ENCODE assay signal across 25 cellular contexts in the genomic region with DNA sequence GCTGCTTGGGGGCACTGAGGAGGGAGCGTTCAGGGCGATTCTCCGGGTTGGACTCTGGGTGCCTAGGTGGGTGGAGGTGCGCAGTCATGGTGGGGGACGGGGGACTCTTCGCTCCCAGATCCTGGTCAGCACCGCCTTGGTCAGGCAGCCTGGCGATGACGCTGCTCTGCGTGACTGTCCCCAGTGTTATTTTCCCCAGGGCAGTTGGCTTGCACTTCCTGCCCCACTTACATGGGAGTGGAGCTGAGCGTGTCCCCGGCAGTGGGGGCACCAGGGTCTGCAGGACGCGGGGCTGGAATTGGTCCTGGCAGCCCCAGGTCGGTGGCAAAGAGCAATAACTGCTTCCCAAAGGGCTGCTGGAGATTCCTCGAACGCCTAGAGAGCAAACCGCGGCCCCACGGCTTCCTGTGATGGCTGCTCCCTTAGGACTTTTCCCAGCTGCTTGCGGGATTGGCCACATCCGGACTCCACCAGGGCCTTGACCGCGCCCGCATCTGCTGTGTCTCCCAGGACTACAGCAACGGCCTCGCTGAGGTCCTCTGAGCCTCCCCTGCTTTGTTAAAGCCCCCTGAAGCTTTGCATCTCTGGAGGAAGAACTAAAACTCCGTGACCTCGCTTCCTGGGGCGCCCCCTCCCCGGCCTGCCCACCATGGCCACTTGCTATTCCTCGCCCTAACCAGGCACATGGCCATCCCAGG. TPM values are rescaled to one million over a fixed set of nuclear protein-coding genes. Genes with fewer than 3 reads are reported as not detected.
DNase-seq lines count a peak whose midpoint lies in the region; TF ChIP-seq lines count a peak whose summit lies in the region.
"Had no signal": no experiment of that assay in that cellular context is flagged by ENCODE, and none has a peak within 500 bp of the region (broad histone marks: within the 10 kb centered on the region; RNA-seq: fewer than 3 reads in every experiment).

No MANE protein-coding gene starts in this region.

- peak; percentile 21 for DNase-seq in M059J (ENCODE audit: low read depth)
- DNase-seq in fibroblast of mammary gland (ENCODE audit: low read depth): peak; percentile 53
- peak; percentile 85 to 89 for DNase-seq in trophoblast cell
- DNase-seq in activated T-cell treated with anti-CD3 and anti-CD28 coated beads, Interleukin-2, amount 50 U/mL, for 1 hour: no peak
- no peak for DNase-seq in AML-193 (lab: John Stamatoyannopoulos, UW)
- DNase-seq in BE2C: no peak
- DNase-seq in OCI-M2 (lab: John Stamatoyannopoulos, UW; ENCODE audit: unreplicated experiment): no peak
- DNase-seq: activated CD4-positive, alpha-beta T cell treated with anti-CD3 and anti-CD28 coated beads for 4 hours; activated gamma-delta T cell treated with Interleukin-2 at 50 U/mL for 16 hours; caudate nucleus; CD4-positive, alpha-beta T cell; DMS53; KBM-7; left ventricle myocardium inferior; NCI-H2081 treated with DMSO at 0.1 percent for 48 hours; NCI-H524; right lobe of liver; stimulated activated CD4-positive, alpha-beta T cell treated with anti-CD3 and anti-CD28 coated beads, Interleukin-2, amount 100 ng/mL, for 24 hours; stimulated activated naive CD8-positive, alpha-beta T cell treated with anti-CD3 and anti-CD28 coated beads, Interleukin-15, amount 100 ng/mL, for 72 hours had no signal

- no peaks in the 10 kb centered on the region for H3K9me3 ChIP-seq in BLaER1
- H3K9me3 ChIP-seq in trophoblast cell (ENCODE audit: insufficient read depth, low read depth, low read length): no peaks in the 10 kb centered on the region
- H3K9me3 ChIP-seq in BE2C: no peaks in the 10 kb centered on the region
- H3K9me3 ChIP-seq: A549, adrenal gland, left ventricle myocardium inferior, right lobe of liver had no signal

- no peak overlapping the region for H3K4ac ChIP-seq in trophoblast cell (ENCODE audit: low read depth, low read length)

- H3K18ac ChIP-seq in trophoblast cell (ENCODE audit: low read length): peak overlapping the region; percentile 32

- peak overlapping the region; percentile 28 for H3K14ac ChIP-seq in trophoblast cell (ENCODE audit: low read length)

- peak overlapping the region; percentile 48 for H2AFZ ChIP-seq in trophoblast cell (ENCODE audit: insufficient read depth, low read length, poor library complexity)

- no peak overlapping the region for H4K12ac ChIP-seq in trophoblast cell (ENCODE audit: low read depth, low read length)

- 0 out of 2 replicates have a peak overlapping the region, but pooled peaks have one; percentile 11 for H3K4me3 ChIP-seq in BLaER1
- H3K4me3 ChIP-seq in fibroblast of mammary gland (ENCODE audit: control insufficient read depth, low read depth, low read length): no peak overlapping the region
- no peak overlapping the region for H3K4me3 ChIP-seq in trophoblast cell (ENCODE audit: low read depth, low read length)
- H3K4me3 ChIP-seq in BE2C (ENCODE audit: low read depth, low read length): no peak overlapping the region
- H3K4me3 ChIP-seq: A549, adrenal gland, dorsolateral prefrontal cortex, left ventricle myocardium inferior, right lobe of liver had no signal

- WGBS in trophoblast cell (ENCODE audit: extremely low coverage, insufficient coverage, insufficient read length): no CpG with 5 or more reads among the region's 32 CpGs

- peak overlapping the region; percentile 79 for H4K91ac ChIP-seq in trophoblast cell (ENCODE audit: low read depth, low read length)

- no peak overlapping the region for H3K27ac ChIP-seq in BLaER1
- no peak overlapping the region for H3K27ac ChIP-seq in trophoblast cell (ENCODE audit: low read depth, low read length)
- H3K27ac ChIP-seq: A549, adrenal gland, dorsolateral prefrontal cortex, left ventricle myocardium inferior, right lobe of liver had no signal

- H3K4me2 ChIP-seq in BLaER1 (peak overlapping the region; percentile 88), trophoblast cell (ENCODE audit: low read length) (no peak overlapping the region)
- H3K4me2 ChIP-seq: A549 had no signal

- H3K27me3 ChIP-seq in BLaER1: peaks cover 72% of the 10 kb centered on the region
- no peaks in the 10 kb centered on the region for H3K27me3 ChIP-seq in trophoblast cell (ENCODE audit: insufficient read depth, low read length)
- no peaks in the 10 kb centered on the region for H3K27me3 ChIP-seq in BE2C
- H3K27me3 ChIP-seq: adrenal gland, dorsolateral prefrontal cortex, right lobe of liver had no signal

- H2BK5ac ChIP-seq in trophoblast cell (ENCODE audit: low read depth, low read length, poor library complexity): peak overlapping the region; percentile 38

- peaks cover 42% of the 10 kb centered on the region for H3K79me1 ChIP-seq in trophoblast cell (ENCODE audit: low read length)

- H3K9ac ChIP-seq in BLaER1 (no peak overlapping the region), trophoblast cell (ENCODE audit: low read length) (no peak overlapping the region)

- peak overlapping the region; percentile 39 for H2BK120ac ChIP-seq in trophoblast cell (ENCODE audit: insufficient read depth, low read length, poor library complexity)

- H2BK12ac ChIP-seq in trophoblast cell (ENCODE audit: low read length): peak overlapping the region; percentile 79

- TF ChIP-seq CTCF in fibroblast of mammary gland (conservative IDR thresholded peaks at IDR 0.05; ENCODE audit: control insufficient read depth, insufficient read depth, low read depth, low read length) (no peak), BE2C (IDR thresholded peaks at IDR 0.05; ENCODE audit: low read depth, low read length) (no peak)

- H3K36me3 ChIP-seq in BLaER1 (no peaks in the 10 kb centered on the region), trophoblast cell (ENCODE audit: control insufficient read depth in 1 of 2, insufficient read depth in 2 of 2, low read length in 2 of 2) (no peaks in the 10 kb centered on the region), BE2C (no peaks in the 10 kb centered on the region)
- H3K36me3 ChIP-seq: adrenal gland, left ventricle myocardium inferior, right lobe of liver had no signal

- H3K4me1 ChIP-seq in BLaER1 (peaks cover 67% of the 10 kb centered on the region), trophoblast cell (ENCODE audit: control insufficient read depth in 1 of 2, insufficient read depth in 2 of 2, low read length in 2 of 2) (peaks cover 37 to 43% of the 10 kb centered on the region in 2 experiments), BE2C (no peaks in the 10 kb centered on the region)
- H3K4me1 ChIP-seq: adrenal gland, left ventricle myocardium inferior, right lobe of liver had no signal

- peaks cover 38% of the 10 kb centered on the region for H4K20me1 ChIP-seq in BLaER1

- peak overlapping the region; percentile 77 for H2AK5ac ChIP-seq in trophoblast cell (ENCODE audit: low read length)

- no peak overlapping the region for H3K23ac ChIP-seq in trophoblast cell (ENCODE audit: low read length)

- no peaks in the 10 kb centered on the region for H3K79me2 ChIP-seq in trophoblast cell (ENCODE audit: control insufficient read depth, insufficient read depth, low read length, poor library complexity)

- peak overlapping the region; percentile 67 for H4K8ac ChIP-seq in trophoblast cell (ENCODE audit: low read depth, low read length)

RNA-seq across cellular contexts. Expression of gene GPR78, which starts 35.3 kb away (rescaled TPM):
- total RNA-seq in M059J (2014; rRNA removed; shearing (Covaris generic)): 0.07 TPM in 1 of 2 replicates, not detected in the other
- 13.9 and 15.5 TPM in 2 replicates for polyA plus RNA-seq in trophoblast cell (2013)
- polyA plus RNA-seq in BE2C (2012; ENCODE audit: insufficient read depth, insufficient read length, low read depth): 0.25 TPM
- total RNA-seq: CD4-positive, alpha-beta T cell; epithelial cell of proximal tubule; glomerular endothelial cell; left ventricle myocardium inferior; right lobe of liver had no signal

RNA-seq across cellular contexts. Expression of gene CPZ, which starts 47.7 kb away (rescaled TPM):
- total RNA-seq in M059J (2014; rRNA removed; shearing (Covaris generic)): 7.0 and 13.2 TPM in 2 replicates
- polyA plus RNA-seq in trophoblast cell (2013): 41.6 and 41.8 TPM in 2 replicates
- polyA plus RNA-seq in BE2C (2012; ENCODE audit: insufficient read depth, insufficient read length, low read depth): 2.1 TPM
- total RNA-seq: CD4-positive, alpha-beta T cell had no signal

Comparison
In these comparisons a context has a peak if more than half of its experiments do, and no peak if none do; other contexts are left out.
1. DNase-seq: peak in M059J (single experiment), fibroblast of mammary gland (single experiment) and trophoblast cell (2 of 2); none in activated T-cell treated with anti-CD3 and anti-CD28 coated beads, Interleukin-2, amount 50 U/mL, for 1 hour (single experiment), AML-193 (0 of 2), BE2C (single experiment) and OCI-M2 (single experiment).